ENCODE assay signal across 20 cellular contexts in the genomic region with DNA sequence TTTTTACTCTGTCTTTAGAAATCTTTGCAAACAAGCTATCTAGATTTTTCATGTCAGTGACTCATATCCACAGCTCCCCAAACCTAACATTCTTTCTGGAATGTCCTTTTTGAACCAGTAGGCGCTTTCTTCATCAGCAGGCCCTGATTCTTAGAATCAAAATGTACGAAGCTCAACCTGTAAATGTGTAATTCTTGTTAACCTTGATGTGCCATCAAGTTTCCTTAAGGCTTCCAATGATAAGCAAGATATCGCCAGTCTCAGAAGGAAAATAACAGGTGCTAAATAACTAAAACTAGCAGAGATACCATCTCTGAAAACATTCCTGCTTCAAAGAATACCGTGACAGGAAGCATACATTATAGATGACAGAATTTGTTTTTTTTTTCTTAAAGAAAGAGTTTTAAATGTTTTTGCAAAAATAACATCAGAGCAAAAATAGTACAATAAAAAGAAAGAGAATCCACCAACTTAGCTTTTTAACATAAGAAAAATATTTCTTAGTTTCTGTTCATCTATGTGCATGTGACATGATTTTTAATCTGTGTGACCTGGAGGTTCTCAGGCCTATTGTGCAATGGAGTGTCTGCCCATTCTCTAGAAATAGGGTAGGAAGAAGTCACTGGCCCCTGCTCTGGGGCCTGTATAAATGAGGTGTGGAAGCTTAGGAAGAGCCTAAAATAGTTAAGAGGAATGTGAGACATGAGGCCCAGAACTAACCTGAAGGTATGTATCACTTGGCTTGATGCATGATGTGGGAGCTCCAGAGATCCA. TPM values are rescaled to one million over a fixed set of nuclear protein-coding genes. Genes with fewer than 3 reads are reported as not detected.
DNase-seq lines count a peak whose midpoint lies in the region; ATAC-seq, FAIRE-seq and TF ChIP-seq lines count a peak whose summit lies in the region.
"Had no signal": no experiment of that assay in that cellular context is flagged by ENCODE, and none has a peak within 500 bp of the region (broad histone marks: within the 10 kb centered on the region; RNA-seq: fewer than 3 reads in every experiment).

No MANE protein-coding gene starts in this region.

- H3K27ac ChIP-seq in HepG2 (ENCODE audit: extremely low read length, insufficient read depth, low read length) (no peak overlapping the region), right lobe of liver (no peak overlapping the region), SK-N-SH (ENCODE audit: low read depth in 2 of 2, low read length in 1 of 2) (peak overlapping the region; percentile 48 to 66; a peak in 3 of 4 replicates), uterus (peak overlapping the region; percentile 62 to 74)
- H3K27ac ChIP-seq: epithelial cell of prostate, KMS-11, WERI-Rb-1 had no signal

- H3F3A ChIP-seq in SK-N-SH (replicated peaks; ENCODE audit: insufficient read depth): peaks cover 24% of the 10 kb centered on the region

- H3K9ac ChIP-seq in HepG2 (ENCODE audit: insufficient read depth, low read depth, low read length): no peak overlapping the region
- H3K9ac ChIP-seq in SK-N-SH: 0 out of 2 replicates have a peak overlapping the region, but pooled peaks have one; percentile 15
- H3K9ac ChIP-seq: KMS-11 had no signal

- no peak for FAIRE-seq in HepG2 (lab: Jason Lieb, UNC)

- ATAC-seq in HepG2 (no peak), right lobe of liver (no peak), HG03521 (IDR thresholded peaks at IDR 0.05; ENCODE audit: unreplicated experiment) (no peak)
- ATAC-seq: heart right ventricle; Panc1; stimulated activated memory B cell treated with anti-CD40 and anti-IgM and Interleukin-4, amounts not matched to agents 10 μg/mL and 1 μg/mL and 100 μg/mL, for 72 hours had no signal

- H3K4me3 ChIP-seq in HepG2 (replicated peaks in 1 of 3; ENCODE audit: insufficient read depth in 1 of 3, low read depth in 2 of 3, low read length in 3 of 3): no peak overlapping the region
- H3K4me3 ChIP-seq in right lobe of liver: no peak overlapping the region
- no peak overlapping the region for H3K4me3 ChIP-seq in SK-N-SH (ENCODE audit: low read depth in 2 of 2, low read length in 1 of 2)
- no peak overlapping the region for H3K4me3 ChIP-seq in uterus
- H3K4me3 ChIP-seq: heart right ventricle had no signal

- H4K20me1 ChIP-seq in HepG2 (ENCODE audit: insufficient read depth, low read length) (no peaks in the 10 kb centered on the region), SK-N-SH (ENCODE audit: insufficient read depth) (no peaks in the 10 kb centered on the region)

- CTCF ChIA-PET in HepG2 (lab: Yijun Ruan, JAX; ENCODE audit: low intra/inter-chr PET ratio, low total read pairs) (no interaction called here), SK-N-SH (lab: Yijun Ruan, JAX) (interaction anchor here (0.9 to 1.0 kb wide), 3 partner anchors 14 to 45 kb away, joined by 3 read pairs; no protein-coding TSS in a partner anchor), GM10248 (lab: Yijun Ruan, JAX) (interaction anchor here (0.9 to 3.3 kb wide), 6 partner anchors 8 to 32 kb away, joined by 3 to 15 read pairs (median 4); partner anchors contain the start of gene SECISBP2L)

- no peak for DNase-seq in HepG2 (ENCODE audit: low spot score)
- DNase-seq in right lobe of liver: no peak
- no peak for DNase-seq in SK-N-SH
- DNase-seq in fibroblast of peridontal ligament (ENCODE audit: extremely low read depth): peak; percentile 40
- no peak for DNase-seq in uterus
- DNase-seq in GM10248 (ENCODE audit: extremely low spot score): no peak
- DNase-seq in NCI-H1436 (lab: John Stamatoyannopoulos, UW): no peak
- DNase-seq: activated naive CD8-positive, alpha-beta T cell treated with anti-CD3 and anti-CD28 coated beads for 36 hours; AML-193; H9; heart right ventricle; NCI-H1694 treated with DMSO at 0.1 percent for 48 hours; NCI-H510A treated with DMSO at 0.1 percent for 48 hours; nucleus accumbens; WERI-Rb-1 had no signal

- H3K4me2 ChIP-seq in HepG2 (ENCODE audit: low read depth, low read length): no peak overlapping the region
- peak overlapping the region; percentile 13; the same call in 1 of the 2 replicates for H3K4me2 ChIP-seq in SK-N-SH
- H3K4me2 ChIP-seq: KMS-11 had no signal

- no peaks in the 10 kb centered on the region for H3K79me2 ChIP-seq in HepG2 (ENCODE audit: insufficient read depth, low read length)
- H3K79me2 ChIP-seq in SK-N-SH (ENCODE audit: insufficient read depth): no peaks in the 10 kb centered on the region

- intact Hi-C loops in HepG2 (cut with micrococcal nuclease; ENCODE audit: unreplicated experiment) (no loop called here), right lobe of liver (cut with DNase I) (no loop called here), uterus (cut with DNase I; ENCODE audit: low total_unique reads) (no loop called here)

- no peak for TF ChIP-seq CTCF in HepG2 (CRISPR knock-in tag; IDR thresholded peaks at IDR 0.05)
- TF ChIP-seq CTCF in right lobe of liver (IDR thresholded peaks at IDR 0.05): no peak
- 0 out of 2 replicates have a peak, but pooled peaks have one; percentile 12 for TF ChIP-seq CTCF in SK-N-SH (IDR thresholded peaks at IDR 0.05)
- TF ChIP-seq CTCF in uterus (IDR thresholded peaks at IDR 0.05): no peak
- no peak for TF ChIP-seq CTCF in GM10248 (IDR thresholded peaks at IDR 0.05; ENCODE audit: control extremely low read depth, extremely low read depth, low read depth, missing control alignments)

- TF ChIP-seq POLR2A in HepG2 (IDR thresholded peaks at IDR 0.05; ENCODE audit: insufficient read depth in 1 of 2, low read depth in 2 of 2, low read length in 2 of 2): no peak
- TF ChIP-seq POLR2A in right lobe of liver (IDR thresholded peaks at IDR 0.05): no peak
- TF ChIP-seq POLR2A in uterus (IDR thresholded peaks at IDR 0.05): no peak

- POLR2A ChIA-PET in HepG2 (lab: Yijun Ruan, JAX): interaction anchor here (1.5 kb wide), 1 partner anchor 15 kb away, joined by 4 read pairs; the partner anchor contains the start of gene SECISBP2L
- POLR2A ChIA-PET in SK-N-SH (lab: Yijun Ruan, JAX): no interaction called here
- POLR2A ChIA-PET in GM10248 (lab: Yijun Ruan, JAX): no interaction called here

- H2AFZ ChIP-seq in HepG2 (ENCODE audit: low read length) (no peak overlapping the region), SK-N-SH (ENCODE audit: low read depth) (peak overlapping the region; percentile 17)

- no peak for TF ChIP-seq EP300 in HepG2 (IDR thresholded peaks at IDR 0.05; ENCODE audit: low read depth in 2 of 2, low read length in 2 of 2)
- no peak for TF ChIP-seq EP300 in HepG2 (CRISPR knock-in tag; IDR thresholded peaks at IDR 0.05; ENCODE audit: borderline replicate concordance)
- TF ChIP-seq EP300 in SK-N-SH (IDR thresholded peaks at IDR 0.05; ENCODE audit: borderline replicate concordance in 1 of 2, low read depth in 1 of 2, low read length in 1 of 2): 0 out of 4 replicates have a peak, but pooled peaks of 1 of the 2 experiments have one; percentile 19

- no peaks in the 10 kb centered on the region for H3K36me3 ChIP-seq in HepG2 (replicated peaks in 1 of 2; ENCODE audit: control insufficient read depth in 1 of 2, insufficient read depth in 2 of 2, low read length in 2 of 2)
- no peaks in the 10 kb centered on the region for H3K36me3 ChIP-seq in right lobe of liver
- no peaks in the 10 kb centered on the region for H3K36me3 ChIP-seq in SK-N-SH (replicated peaks in 1 of 2; ENCODE audit: control insufficient read depth in 1 of 2, insufficient read depth in 2 of 2, low read length in 1 of 2)
- H3K36me3 ChIP-seq in uterus: no peaks in the 10 kb centered on the region
- H3K36me3 ChIP-seq: heart right ventricle, WERI-Rb-1 had no signal

- in situ Hi-C loops in HepG2 (cut with HindIII; ENCODE audit: extremely low pct_ligation_motif_present, low pct_unique_long_range_greater_than_20kb): no loop called here

- TF ChIP-seq RAD21 in HepG2 (CRISPR knock-in tag; IDR thresholded peaks at IDR 0.05): no peak
- TF ChIP-seq RAD21 in SK-N-SH (IDR thresholded peaks at IDR 0.05; ENCODE audit: low read length): no peak

- H3K9me3 ChIP-seq in HepG2 (ENCODE audit: low read length) (no peaks in the 10 kb centered on the region), right lobe of liver (no peaks in the 10 kb centered on the region), SK-N-SH (no peaks in the 10 kb centered on the region), uterus (no peaks in the 10 kb centered on the region)
- H3K9me3 ChIP-seq: heart right ventricle had no signal

- H3K4me1 ChIP-seq in HepG2 (ENCODE audit: insufficient read depth, low read length): peaks cover 22% of the 10 kb centered on the region
- H3K4me1 ChIP-seq in right lobe of liver: no peaks in the 10 kb centered on the region
- H3K4me1 ChIP-seq in SK-N-SH (ENCODE audit: control insufficient read depth in 1 of 2, insufficient read depth in 2 of 2, low read depth in 1 of 2, low read length in 1 of 2): peaks cover 10 to 20% of the 10 kb centered on the region in 2 experiments
- H3K4me1 ChIP-seq in uterus: no peaks in the 10 kb centered on the region

- WGBS in HepG2 (ENCODE audit: low lambda C conversion rate): 21% methylated on average over 4 of the region's 4 CpGs
- 76% methylated on average over 4 of the region's 4 CpGs for WGBS in right lobe of liver (ENCODE audit: insufficient coverage, low coverage, low lambda C conversion rate, missing lambda C conversion rate)
- 65% methylated on average over 4 of the region's 4 CpGs for WGBS in SK-N-SH (ENCODE audit: low lambda C conversion rate)

- H3K27me3 ChIP-seq in HepG2 (ENCODE audit: control insufficient read depth in 1 of 2, insufficient read depth in 2 of 2, low read length in 2 of 2) (peaks cover 0 to 5% of the 10 kb centered on the region in 2 experiments; a peak in 1 of 5 replicates), right lobe of liver (no peaks in the 10 kb centered on the region), SK-N-SH (ENCODE audit: insufficient read depth) (no peaks in the 10 kb centered on the region), uterus (no peaks in the 10 kb centered on the region)
- H3K27me3 ChIP-seq: heart right ventricle had no signal

- BruUV-seq in HepG2 (replicated peaks; lab: Mats Ljungman, UMichigan): no TSS peak

- H3K9me2 ChIP-seq in SK-N-SH: no peaks in the 10 kb centered on the region

RNA-seq across cellular contexts. Expression of gene SECISBP2L, which starts 14.7 kb away (rescaled TPM):
- total RNA-seq in HepG2 (2016; rRNA removed; fragmentation: Illumina TruSeq; extraction: Trizol): 15.6 and 21.1 TPM in 2 replicates
- total RNA-seq in HepG2 (2016; cell fraction: cytosol; rRNA removed; fragmentation: Illumina TruSeq; extraction: Trizol; ENCODE audit: low read depth): 3.0 and 3.6 TPM in 2 replicates
- total RNA-seq in HepG2 (2016; cell fraction: insoluble cytoplasmic fraction; rRNA removed; fragmentation: Illumina TruSeq; extraction: Trizol): 14.2 and 18.8 TPM in 2 replicates
- total RNA-seq in HepG2 (2016; cell fraction: membrane; rRNA removed; fragmentation: Illumina TruSeq; extraction: Trizol): 5.3 and 6.5 TPM in 2 replicates
- 21.4 and 27.4 TPM in 2 replicates for total RNA-seq in HepG2 (2016; cell fraction: nucleus; rRNA removed; fragmentation: Illumina TruSeq; extraction: Trizol)
- polyA plus RNA-seq in HepG2 (2011; rRNA removed): 11.7 and 13.9 TPM in 2 replicates
- 4.4 and 5.3 TPM in 2 replicates for polyA plus RNA-seq in HepG2 (2011; cell fraction: cytosol; rRNA removed)
- polyA plus RNA-seq in HepG2 (2011; cell fraction: nucleus; rRNA removed): 9.7 and 11.1 TPM in 2 replicates
- polyA plus RNA-seq in HepG2 (2012): 9.0 and 10.0 TPM in 2 replicates
- polyA plus RNA-seq in HepG2 (2016; cell fraction: cytosol; fragmentation: Illumina TruSeq; extraction: Trizol; ENCODE audit: low read depth): 0.22 and 0.29 TPM in 2 replicates
- 11.1 and 11.6 TPM in 2 replicates for polyA plus RNA-seq in HepG2 (2016; cell fraction: insoluble cytoplasmic fraction; fragmentation: Illumina TruSeq; extraction: Trizol; ENCODE audit: low read depth)
- 0.93 and 1.1 TPM in 2 replicates for polyA plus RNA-seq in HepG2 (2016; cell fraction: membrane; fragmentation: Illumina TruSeq; extraction: Trizol; ENCODE audit: low read depth)
- polyA plus RNA-seq in HepG2 (2016; cell fraction: nucleus; fragmentation: Illumina TruSeq; extraction: Trizol; ENCODE audit: insufficient read depth, low read depth): 12.7 and 15.4 TPM in 2 replicates
- polyA minus RNA-seq in HepG2 (2011; rRNA and poly(A)+ RNA removed; ENCODE audit: low replicate concordance): 32.4 and 44.9 TPM in 2 replicates
- polyA minus RNA-seq in HepG2 (2011; cell fraction: cytosol; rRNA and poly(A)+ RNA removed): 9.4 and 12.2 TPM in 2 replicates
- 47.6 and 55.4 TPM in 2 replicates for polyA minus RNA-seq in HepG2 (2011; cell fraction: nucleus; rRNA and poly(A)+ RNA removed)
- total RNA-seq in right lobe of liver: 10 to 100 TPM; 13.5 to 24.6 (median 19.5) TPM
- polyA plus RNA-seq in SK-N-SH (2012; rRNA removed): 6.0 and 7.7 TPM in 2 replicates
- polyA plus RNA-seq in SK-N-SH (2012; cell fraction: cytosol; rRNA removed): 8.8 and 9.0 TPM in 2 replicates
- 6.7 and 12.3 TPM in 2 replicates for polyA plus RNA-seq in SK-N-SH (2012; cell fraction: nucleus; rRNA removed)
- 10 to 100 TPM; 24.8 to 73.9 (median 47.6) TPM for total RNA-seq in uterus

Comparison
In these comparisons a context has a peak if more than half of its experiments do, and no peak if none do; other contexts are left out.
1. H3K27ac ChIP-seq: peak in SK-N-SH (2 of 2) and uterus (2 of 2); none in HepG2 (single experiment) and right lobe of liver (0 of 3).
2. Of the 25 proteins assayed by ChIP-seq in both HepG2 and SK-N-SH: peak only in HepG2: none; only in SK-N-SH: CTCF, FOSL2, JUND, PBX3 and TCF12; in both: none; in neither: 19; mixed calls (peak in some experiments, not most) for 1.